In genomic region chr1:31704261-31705079, GRCh38 we compare ENCODE assay signal across 8 cellular contexts.
DNase-seq lines count a peak whose midpoint lies in the region; ATAC-seq and TF ChIP-seq lines count a peak whose summit lies in the region.

No MANE protein-coding gene starts in this region.

- no peak for DNase-seq in T-helper 2 cell treated with Interferon-gamma antibody and Interleukin-4, amounts not matched to agents 5 μg/mL and 100 μg/mL, for 36 hours (ENCODE audit: low spot score)
- DNase-seq in T-helper 2 cell (no peak), amniotic epithelial cell (ENCODE audit: low read depth) (peak; percentile 26), substantia nigra (lab: John Stamatoyannopoulos, UW) (peak in 4 of 49 donors; percentile 45 to 58 (median 53)), DMS79 treated with DMSO at 0.1 percent for 48 hours (lab: John Stamatoyannopoulos, UW) (no peak)
- DNase-seq in activated naive CD4-positive, alpha-beta T cell (lab: John Stamatoyannopoulos, UW), result no peak

- H3K4me3 ChIP-seq in iPS-18c (ENCODE audit: insufficient read depth, low read depth, low read length), result peak overlapping the region; percentile 52; the same call in 1 of the 2 replicates

- no peaks in the 10 kb centered on the region for H3K36me3 Mint-ChIP-seq in T-helper 2 cell treated with Interferon-gamma antibody and Interleukin-4, amounts not matched to agents 5 μg/mL and 100 μg/mL, for 36 hours (ENCODE audit: low read depth)

- peak overlapping the region; percentile 37 for H3K27ac ChIP-seq in substantia nigra (ENCODE audit: low read depth, low read length, poor library complexity, severe bottlenecking)

- H3K27ac Mint-ChIP-seq in T-helper 2 cell treated with Interferon-gamma antibody and Interleukin-4, amounts not matched to agents 5 μg/mL and 100 μg/mL, for 36 hours, result no peak overlapping the region

- no peaks in the 10 kb centered on the region for H3K9me3 Mint-ChIP-seq in T-helper 2 cell treated with Interferon-gamma antibody and Interleukin-4, amounts not matched to agents 5 μg/mL and 100 μg/mL, for 36 hours

- ATAC-seq in GM18505 (IDR thresholded peaks at IDR 0.05; ENCODE audit: unreplicated experiment), result no peak

- H3K4me3 Mint-ChIP-seq in T-helper 2 cell treated with Interferon-gamma antibody and Interleukin-4, amounts not matched to agents 5 μg/mL and 100 μg/mL, for 36 hours, result peak overlapping the region; percentile 8

- H3K4me1 Mint-ChIP-seq in T-helper 2 cell treated with Interferon-gamma antibody and Interleukin-4, amounts not matched to agents 5 μg/mL and 100 μg/mL, for 36 hours (ENCODE audit: low read depth), result peaks cover 25% of the 10 kb centered on the region

- peaks cover 30% of the 10 kb centered on the region for H3K27me3 Mint-ChIP-seq in T-helper 2 cell treated with Interferon-gamma antibody and Interleukin-4, amounts not matched to agents 5 μg/mL and 100 μg/mL, for 36 hours (ENCODE audit: low read depth)

- no peak for TF ChIP-seq POLR2A in GM18505 (IDR thresholded peaks at IDR 0.05; ENCODE audit: borderline replicate concordance, extremely low read depth, insufficient read depth, insufficient read length)

- H3K9me3 ChIP-seq in iPS-18c (ENCODE audit: control insufficient read depth, insufficient read depth, low read length), result no peaks in the 10 kb centered on the region
